Comparison of ENCODE assay signal across 8 cellular contexts in genomic region chr17:49224198-49224996, GRCh38. TPM values are rescaled to one million over a fixed set of nuclear protein-coding genes. Genes with fewer than 3 reads are reported as not detected.
DNase-seq lines count a peak whose midpoint lies in the region; ATAC-seq and TF ChIP-seq lines count a peak whose summit lies in the region.

No MANE protein-coding gene starts in this region.

- H3K4me3 ChIP-seq in psoas muscle = peak overlapping the region; percentile 39
- H3K4me3 ChIP-seq in MG63 = no peak overlapping the region

- peaks cover 0 to 47% (median 12%) of the 10 kb centered on the region in 3 donors for H3K27me3 ChIP-seq in psoas muscle (ENCODE audit: insufficient read depth in 3 of 3, low read length in 2 of 3)
- peaks cover 10% of the 10 kb centered on the region for H3K27me3 ChIP-seq in MG63

- no peak for TF ChIP-seq POLR2A in erythroblast (IDR thresholded peaks at IDR 0.05; ENCODE audit: low read length)

- peaks cover 5% of the 10 kb centered on the region for H3K36me3 Mint-ChIP-seq in IgD-negative memory B cell

- no peaks in the 10 kb centered on the region for H3K36me3 ChIP-seq in psoas muscle (ENCODE audit: insufficient read depth in 1 of 2, low read depth in 1 of 2)
- no peaks in the 10 kb centered on the region for H3K36me3 ChIP-seq in MG63

- WGBS in psoas muscle, 3 donors = 6 to 15% (median 9%) methylated on average over 84 to 95 of the region's 95 CpGs

- H3K4me3 Mint-ChIP-seq in IgD-negative memory B cell = peak overlapping the region; percentile 64 to 93 (median 76)

- intact Hi-C loops in psoas muscle (cut with DNase I) = no loop called here

- peaks cover 14% of the 10 kb centered on the region for H3K27me3 Mint-ChIP-seq in IgD-negative memory B cell

- H3K9me3 ChIP-seq in psoas muscle (no peaks in the 10 kb centered on the region), MG63 (no peaks in the 10 kb centered on the region)

- no peak for TF ChIP-seq CTCF in psoas muscle (IDR thresholded peaks at IDR 0.05)

- ATAC-seq in psoas muscle (no peak), HG03159 (IDR thresholded peaks at IDR 0.05; ENCODE audit: unreplicated experiment) (no peak), HG03196 (IDR thresholded peaks at IDR 0.05; ENCODE audit: unreplicated experiment) (no peak)

- H3K9me3 Mint-ChIP-seq in IgD-negative memory B cell = no peaks in the 10 kb centered on the region

- peak overlapping the region in 1 of 3 donors; percentile 10 for H3K27ac Mint-ChIP-seq in IgD-negative memory B cell

- H3K27ac ChIP-seq in psoas muscle = no peak overlapping the region

- peak; percentile 60 for DNase-seq in activated CD4-positive, alpha-beta T cell treated with anti-CD3 and anti-CD28 coated beads for 48 hours
- DNase-seq in erythroblast (lab: John Stamatoyannopoulos, UW) (peak; percentile 68 to 73), psoas muscle (peak; percentile 30 to 62), MG63 (no peak), NCI-H446 treated with DMSO at 0.1 percent for 48 hours (lab: John Stamatoyannopoulos, UW) (no peak)

- peaks cover 5% of the 10 kb centered on the region for H3K4me1 ChIP-seq in psoas muscle

- H3K4me1 Mint-ChIP-seq in IgD-negative memory B cell = peaks cover 15 to 23% (median 19%) of the 10 kb centered on the region in 3 donors

RNA-seq across cellular contexts. Expression of gene PHOSPHO1, which starts 6.2 kb away (rescaled TPM):
- polyA plus RNA-seq in IgD-negative memory B cell (1.0 TPM), psoas muscle (under 1 TPM; 0.59 to 0.70 (median 0.68) TPM)
- 1 to 10 TPM in 3 of 4 donors, under 1 TPM in 1; 0.30 to 4.2 (median 1.7) TPM for total RNA-seq in psoas muscle
- not detected in 2 replicates for total RNA-seq in MG63 (2014; rRNA removed; shearing (Covaris generic); ENCODE audit: low replicate concordance)

RNA-seq across cellular contexts. Expression of gene ABI3, which starts 13.9 kb away (rescaled TPM):
- 34.2 TPM for polyA plus RNA-seq in IgD-negative memory B cell
- total RNA-seq in psoas muscle = 1 to 10 TPM; 1.9 to 3.8 (median 2.5) TPM
- polyA plus RNA-seq in psoas muscle = 1 to 10 TPM; 1.1 to 2.9 (median 2.1) TPM
- not detected in 2 replicates for total RNA-seq in MG63 (2014; rRNA removed; shearing (Covaris generic); ENCODE audit: low replicate concordance)

RNA-seq across cellular contexts. Expression of gene GNGT2, which starts 14.0 kb away (rescaled TPM):
- polyA plus RNA-seq in IgD-negative memory B cell (10.3 TPM), psoas muscle (1 to 10 TPM in 1 of 3 donors, under 1 TPM in 2; 0.32 to 1.3 (median 0.58) TPM)
- total RNA-seq in psoas muscle = 1 to 10 TPM in 1 of 4 donors, under 1 TPM in 3; 0.39 to 2.0 (median 0.49) TPM
- not detected in 2 replicates for total RNA-seq in MG63 (2014; rRNA removed; shearing (Covaris generic); ENCODE audit: low replicate concordance)

Comparison
In these comparisons a context has a peak if more than half of its experiments do, and no peak if none do; other contexts are left out.
1. DNase-seq: peak in activated CD4-positive, alpha-beta T cell treated with anti-CD3 and anti-CD28 coated beads for 48 hours (single experiment), erythroblast (2 of 2) and psoas muscle (2 of 2); none in MG63 (single experiment) and NCI-H446 treated with DMSO at 0.1 percent for 48 hours (single experiment).